ENCODE assay signal across 1 cellular context in genomic region chr13:39538826-39539555, GRCh38.
TF ChIP-seq lines count a peak whose summit lies in the region.

No MANE protein-coding gene starts in this region.

TF ChIP-seq in SK-N-SH, 30 proteins besides CTCF, POLR2A, EP300 and RAD21 (continued from another document):
- TF ChIP-seq, protein P1, sequence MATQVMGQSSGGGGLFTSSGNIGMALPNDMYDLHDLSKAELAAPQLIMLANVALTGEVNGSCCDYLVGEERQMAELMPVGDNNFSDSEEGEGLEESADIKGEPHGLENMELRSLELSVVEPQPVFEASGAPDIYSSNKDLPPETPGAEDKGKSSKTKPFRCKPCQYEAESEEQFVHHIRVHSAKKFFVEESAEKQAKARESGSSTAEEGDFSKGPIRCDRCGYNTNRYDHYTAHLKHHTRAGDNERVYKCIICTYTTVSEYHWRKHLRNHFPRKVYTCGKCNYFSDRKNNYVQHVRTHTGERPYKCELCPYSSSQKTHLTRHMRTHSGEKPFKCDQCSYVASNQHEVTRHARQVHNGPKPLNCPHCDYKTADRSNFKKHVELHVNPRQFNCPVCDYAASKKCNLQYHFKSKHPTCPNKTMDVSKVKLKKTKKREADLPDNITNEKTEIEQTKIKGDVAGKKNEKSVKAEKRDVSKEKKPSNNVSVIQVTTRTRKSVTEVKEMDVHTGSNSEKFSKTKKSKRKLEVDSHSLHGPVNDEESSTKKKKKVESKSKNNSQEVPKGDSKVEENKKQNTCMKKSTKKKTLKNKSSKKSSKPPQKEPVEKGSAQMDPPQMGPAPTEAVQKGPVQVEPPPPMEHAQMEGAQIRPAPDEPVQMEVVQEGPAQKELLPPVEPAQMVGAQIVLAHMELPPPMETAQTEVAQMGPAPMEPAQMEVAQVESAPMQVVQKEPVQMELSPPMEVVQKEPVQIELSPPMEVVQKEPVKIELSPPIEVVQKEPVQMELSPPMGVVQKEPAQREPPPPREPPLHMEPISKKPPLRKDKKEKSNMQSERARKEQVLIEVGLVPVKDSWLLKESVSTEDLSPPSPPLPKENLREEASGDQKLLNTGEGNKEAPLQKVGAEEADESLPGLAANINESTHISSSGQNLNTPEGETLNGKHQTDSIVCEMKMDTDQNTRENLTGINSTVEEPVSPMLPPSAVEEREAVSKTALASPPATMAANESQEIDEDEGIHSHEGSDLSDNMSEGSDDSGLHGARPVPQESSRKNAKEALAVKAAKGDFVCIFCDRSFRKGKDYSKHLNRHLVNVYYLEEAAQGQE (IDR thresholded peaks at IDR 0.05; ENCODE audit: low read depth, low read length), result no peak
- TF ChIP-seq FOXM1 (IDR thresholded peaks at IDR 0.05; ENCODE audit: low read depth), result no peak
- TF ChIP-seq SMC3 (IDR thresholded peaks at IDR 0.05; ENCODE audit: low read depth, low read length), result no peak
- no peak for TF ChIP-seq EZH2phosphoT487 (IDR thresholded peaks at IDR 0.05; ENCODE audit: borderline replicate concordance, low read depth)
- TF ChIP-seq RXRA (IDR thresholded peaks at IDR 0.05; ENCODE audit: borderline replicate concordance, low read depth), result no peak
- no peak for TF ChIP-seq CHD2 (IDR thresholded peaks at IDR 0.05; ENCODE audit: low read length, partially characterized antibody)
- TF ChIP-seq TAF1 (IDR thresholded peaks at IDR 0.05; ENCODE audit: borderline replicate concordance, low read depth, low read length), result no peak
- no peak for TF ChIP-seq MAX (IDR thresholded peaks at IDR 0.05; ENCODE audit: low read depth)
- TF ChIP-seq TEAD4 (IDR thresholded peaks at IDR 0.05; ENCODE audit: borderline replicate concordance, insufficient read depth), result no peak
